1 cellular context compared by ENCODE assay signal in the genomic region with DNA sequence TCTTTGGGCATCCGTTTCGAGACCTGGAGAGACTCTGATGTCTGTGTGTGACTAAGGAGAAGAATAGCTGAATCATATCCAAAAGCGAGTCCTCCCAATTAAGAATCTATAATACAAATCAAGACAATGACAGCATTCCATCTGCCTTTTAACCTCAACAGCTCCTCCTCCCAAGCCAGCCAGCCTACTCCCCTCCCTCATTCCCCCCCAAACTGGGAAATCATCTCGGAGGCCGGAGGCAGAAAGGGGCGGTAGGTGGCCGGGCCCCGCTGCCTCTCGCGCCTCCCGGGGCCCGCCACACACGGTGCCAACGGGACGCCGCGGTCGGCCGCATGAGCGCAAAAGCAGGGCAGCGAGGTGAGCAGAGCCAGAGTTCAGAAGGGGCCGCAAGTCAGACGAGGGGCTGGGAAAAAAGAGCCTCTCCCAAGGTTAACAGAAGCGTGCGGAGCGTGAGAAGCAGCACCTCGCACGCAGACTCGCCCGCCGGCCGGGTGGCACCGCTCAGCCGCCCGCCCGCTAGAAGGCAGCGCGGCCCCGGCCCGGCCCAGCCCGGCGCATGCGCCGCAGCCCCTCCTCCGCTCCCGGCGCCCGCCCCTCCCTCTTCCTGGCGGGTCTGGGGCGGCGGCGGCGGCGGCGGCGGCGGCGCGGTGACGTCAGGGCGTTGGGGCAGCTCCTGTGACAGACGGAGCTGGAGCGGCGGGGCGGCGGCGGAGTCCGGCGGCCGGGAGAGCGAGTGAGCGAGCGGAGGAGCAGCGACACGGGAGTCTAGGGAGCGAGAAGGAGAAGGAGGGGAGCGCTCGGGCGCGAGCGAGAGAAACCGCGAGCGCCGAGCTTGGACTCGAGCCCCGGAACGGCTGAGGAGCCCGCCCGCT.
TF ChIP-seq lines count a peak whose summit lies in the region.

A gene (plus strand): TSS at position 681 of the 872 bp plus-strand sequence. CDS start 44,635 bp downstream, outside the sequence.

TF ChIP-seq in A549, 52 proteins besides CTCF, POLR2A, EP300 and RAD21 (continued from another document):
- TF ChIP-seq, protein P1, sequence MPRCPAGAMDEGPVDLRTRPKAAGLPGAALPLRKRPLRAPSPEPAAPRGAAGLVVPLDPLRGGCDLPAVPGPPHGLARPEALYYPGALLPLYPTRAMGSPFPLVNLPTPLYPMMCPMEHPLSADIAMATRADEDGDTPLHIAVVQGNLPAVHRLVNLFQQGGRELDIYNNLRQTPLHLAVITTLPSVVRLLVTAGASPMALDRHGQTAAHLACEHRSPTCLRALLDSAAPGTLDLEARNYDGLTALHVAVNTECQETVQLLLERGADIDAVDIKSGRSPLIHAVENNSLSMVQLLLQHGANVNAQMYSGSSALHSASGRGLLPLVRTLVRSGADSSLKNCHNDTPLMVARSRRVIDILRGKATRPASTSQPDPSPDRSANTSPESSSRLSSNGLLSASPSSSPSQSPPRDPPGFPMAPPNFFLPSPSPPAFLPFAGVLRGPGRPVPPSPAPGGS (IDR thresholded peaks at IDR 0.05), result peak; percentile 91
- TF ChIP-seq MAFK (IDR thresholded peaks at IDR 0.05; ENCODE audit: partially characterized antibody) (peak; percentile 51), RFX5 (IDR thresholded peaks at IDR 0.05) (peak; percentile 41; the same call in 1 of the 2 replicates), HOXB5 (CRISPR knock-in tag; IDR thresholded peaks at IDR 0.05) (no peak), ESRRA (IDR thresholded peaks at IDR 0.05; ENCODE audit: borderline replicate concordance, low read length) (no peak), MYC (IDR thresholded peaks at IDR 0.05; ENCODE audit: borderline replicate concordance, low read length) (0 out of 2 replicates have a peak, but pooled peaks have one; percentile 29), KDM1A (IDR thresholded peaks at IDR 0.05; ENCODE audit: low read depth) (no peak), EHMT2 (IDR thresholded peaks at IDR 0.05; ENCODE audit: low read depth) (no peak), CHD2 (IDR thresholded peaks at IDR 0.05; ENCODE audit: low read length, partially characterized antibody) (no peak)
- TF ChIP-seq, protein P2, sequence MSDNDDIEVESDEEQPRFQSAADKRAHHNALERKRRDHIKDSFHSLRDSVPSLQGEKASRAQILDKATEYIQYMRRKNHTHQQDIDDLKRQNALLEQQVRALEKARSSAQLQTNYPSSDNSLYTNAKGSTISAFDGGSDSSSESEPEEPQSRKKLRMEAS (IDR thresholded peaks at IDR 0.05), result peak; percentile 95
- TF ChIP-seq, protein P3, sequence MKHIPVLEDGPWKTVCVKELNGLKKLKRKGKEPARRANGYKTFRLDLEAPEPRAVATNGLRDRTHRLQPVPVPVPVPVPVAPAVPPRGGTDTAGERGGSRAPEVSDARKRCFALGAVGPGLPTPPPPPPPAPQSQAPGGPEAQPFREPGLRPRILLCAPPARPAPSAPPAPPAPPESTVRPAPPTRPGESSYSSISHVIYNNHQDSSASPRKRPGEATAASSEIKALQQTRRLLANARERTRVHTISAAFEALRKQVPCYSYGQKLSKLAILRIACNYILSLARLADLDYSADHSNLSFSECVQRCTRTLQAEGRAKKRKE (CRISPR knock-in tag; IDR thresholded peaks at IDR 0.05; ENCODE audit: low read depth), result peak; percentile 58; the same call in 1 of the 2 replicates
